Comparison of ENCODE assay signal across 22 cellular contexts in genomic region chr15:91255788-91256187, GRCh38.
"Had no signal": no experiment of that assay in that cellular context is flagged by ENCODE, and none has a peak within 500 bp of the region (broad histone marks: within the 10 kb centered on the region; RNA-seq: fewer than 3 reads in every experiment).

No MANE protein-coding gene starts in this region.

- H3K4me1 Mint-ChIP-seq: neural progenitor cell; stimulated activated effector memory CD8-positive, alpha-beta T cell treated with anti-CD3 and anti-CD28 coated beads, Interleukin-12 subunit alpha, Interleukin-12 subunit beta, amount 100 ng/mL, for 72 hours; WTC11 had no signal

- H3K4me3 Mint-ChIP-seq: activated T-cell treated with anti-CD3 and anti-CD28 coated beads, Interleukin-2, amount 50 U/mL, for 24 hours; activated T-helper 17 cell treated with anti-CD3 and anti-CD28 coated beads, Interleukin-2, amount 50 U/mL, for 72 hours; brain; naive thymus-derived CD4-positive, alpha-beta T cell; neural progenitor cell; stimulated activated effector memory CD8-positive, alpha-beta T cell treated with anti-CD3 and anti-CD28 coated beads, Interleukin-12 subunit alpha, Interleukin-12 subunit beta, amount 100 ng/mL, for 72 hours; WTC11 had no signal

- H3K27ac Mint-ChIP-seq: activated naive CD4-positive, alpha-beta T cell treated with anti-CD3 and anti-CD28 coated beads, Interleukin-2, amount 50 U/mL, for 72 hours; activated T-cell treated with anti-CD3 and anti-CD28 coated beads, Interleukin-2, amount 50 U/mL, for 24 hours; activated T-helper 17 cell treated with anti-CD3 and anti-CD28 coated beads, Interleukin-2, amount 50 U/mL, for 72 hours; naive thymus-derived CD4-positive, alpha-beta T cell; neural progenitor cell; stimulated activated effector memory CD8-positive, alpha-beta T cell treated with anti-CD3 and anti-CD28 coated beads, Interleukin-12 subunit alpha, Interleukin-12 subunit beta, amount 100 ng/mL, for 72 hours; WTC11 had no signal

- ATAC-seq: activated naive CD4-positive, alpha-beta T cell treated with anti-CD3 and anti-CD28 coated beads, Interleukin-2, amount 50 U/mL, for 72 hours; activated T-helper 17 cell treated with anti-CD3 and anti-CD28 coated beads, Interleukin-2, amount 50 U/mL, for 72 hours; foreskin keratinocyte; left colon; naive thymus-derived CD4-positive, alpha-beta T cell; sciatic nerve; stimulated activated effector memory CD8-positive, alpha-beta T cell treated with anti-CD3 and anti-CD28 coated beads, Interleukin-12 subunit alpha, Interleukin-12 subunit beta, amount 100 ng/mL, for 72 hours; WTC11 had no signal

- H3K4me3 ChIP-seq: neural progenitor cell, stomach, suprapubic skin, tibial nerve had no signal

- H3K36me3 ChIP-seq: neural progenitor cell, stomach, suprapubic skin, tibial nerve had no signal

- H3K27ac ChIP-seq: foreskin keratinocyte, neural progenitor cell, stomach, suprapubic skin, tibial nerve had no signal

- H3K4me1 ChIP-seq: foreskin keratinocyte, neural progenitor cell, stomach, tibial nerve had no signal

- H3K27me3 ChIP-seq: suprapubic skin, tibial nerve had no signal

- H3K9me3 ChIP-seq: stomach, suprapubic skin, tibial nerve had no signal

- DNase-seq: activated CD8-positive, alpha-beta memory T cell treated with anti-CD3 and anti-CD28 coated beads for 24 hours; activated CD8-positive, alpha-beta memory T cell treated with anti-CD3 and anti-CD28 coated beads, Interleukin-2, amount 50 U/mL, for 4 hours; activated T-cell treated with anti-CD3 and anti-CD28 coated beads, Interleukin-2, amount 50 U/mL, for 24 hours; aorta; caudate nucleus; dermis blood vessel endothelial cell; effector CD8-positive, alpha-beta T cell; foreskin keratinocyte; left colon; naive thymus-derived CD4-positive, alpha-beta T cell; small intestine; stimulated activated CD4-positive, alpha-beta T cell treated with anti-CD3 and anti-CD28 coated beads, Interleukin-2, amount 100 ng/mL, for 24 hours; stomach had no signal

- H3K9me3 Mint-ChIP-seq: activated naive CD4-positive, alpha-beta T cell treated with anti-CD3 and anti-CD28 coated beads, Interleukin-2, amount 50 U/mL, for 72 hours; activated T-cell treated with anti-CD3 and anti-CD28 coated beads, Interleukin-2, amount 50 U/mL, for 24 hours; activated T-helper 17 cell treated with anti-CD3 and anti-CD28 coated beads, Interleukin-2, amount 50 U/mL, for 72 hours; brain; naive thymus-derived CD4-positive, alpha-beta T cell; stimulated activated effector memory CD8-positive, alpha-beta T cell treated with anti-CD3 and anti-CD28 coated beads, Interleukin-12 subunit alpha, Interleukin-12 subunit beta, amount 100 ng/mL, for 72 hours had no signal
